In genomic region chr17:64466834-64467233, GRCh38 we compare ENCODE assay signal across 1 cellular context. TPM values are rescaled to one million over a fixed set of nuclear protein-coding genes. Genes with fewer than 3 reads are reported as not detected.
"Had no signal": no experiment of that assay in that cellular context is flagged by ENCODE, and none has a peak within 500 bp of the region (broad histone marks: within the 10 kb centered on the region; RNA-seq: fewer than 3 reads in every experiment).

No MANE protein-coding gene starts in this region.

RNA-seq across cellular contexts. Expression of gene MILR1, which starts 17.9 kb away (rescaled TPM):
- total RNA-seq: SJSA1 had no signal
